8 cellular contexts compared by ENCODE assay signal in the genomic region with DNA sequence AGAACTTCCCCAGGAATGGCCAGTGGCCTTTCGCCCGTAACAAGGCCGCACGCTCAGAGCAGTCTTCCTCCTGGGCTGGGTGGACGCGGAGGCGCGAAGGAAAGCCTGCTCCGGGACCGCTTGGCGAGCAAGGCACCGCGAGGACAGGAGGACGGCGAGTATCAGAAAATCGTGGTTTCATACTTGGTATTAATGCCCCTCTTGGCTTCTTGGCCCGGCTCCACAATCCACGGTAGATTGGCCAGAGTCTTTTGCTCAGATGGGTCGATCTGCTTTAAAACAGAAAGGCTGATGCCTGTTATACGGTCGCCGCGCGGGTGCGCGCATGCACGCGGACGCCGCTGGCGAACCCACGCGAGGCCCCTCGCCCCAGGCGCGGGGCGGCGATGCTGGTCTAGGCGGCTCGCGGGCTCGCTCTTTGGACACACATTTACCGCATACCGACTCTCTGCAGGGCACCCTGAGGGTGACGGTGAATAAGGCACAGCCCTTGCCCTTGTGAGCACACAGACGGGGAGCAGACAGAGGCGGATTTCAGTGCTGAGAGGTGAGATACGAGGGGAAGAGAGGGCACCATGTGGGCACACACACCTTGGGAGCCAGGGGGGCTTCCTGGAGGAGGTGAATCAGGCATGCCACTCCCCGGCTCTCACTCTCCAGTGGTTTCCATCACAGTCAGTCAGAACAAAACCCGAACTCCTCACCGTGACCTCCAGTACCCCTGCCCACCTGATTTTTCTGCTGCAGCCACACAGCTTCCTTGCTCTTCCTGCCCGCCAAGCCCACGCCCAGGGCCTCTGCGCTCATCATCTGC.
DNase-seq lines count a peak whose midpoint lies in the region; ATAC-seq and TF ChIP-seq lines count a peak whose summit lies in the region.

No MANE protein-coding gene starts in this region.

- no peak overlapping the region for H3K27ac ChIP-seq in CD8-positive, alpha-beta T cell (ENCODE audit: low read depth, low read length)
- H3K27ac ChIP-seq in GM23338 (ENCODE audit: low read depth): no peak overlapping the region
- H3K27ac ChIP-seq in parathyroid adenoma: peak overlapping the region; percentile 2
- H3K27ac ChIP-seq in OCI-LY7 (ENCODE audit: low read depth, low read length, poor library complexity, severe bottlenecking): no peak overlapping the region

- no peak overlapping the region for H3K27ac Mint-ChIP-seq in CD8-positive, alpha-beta T cell
- no peak overlapping the region for H3K27ac Mint-ChIP-seq in GM23338
- peak overlapping the region; percentile 11 for H3K27ac Mint-ChIP-seq in activated CD8-positive, alpha-beta T cell treated with anti-CD3 and anti-CD28 coated beads for 36 hours

- H3K36me3 ChIP-seq in CD8-positive, alpha-beta T cell (ENCODE audit: insufficient read depth, low read length): no peaks in the 10 kb centered on the region
- H3K36me3 ChIP-seq in GM23338 (ENCODE audit: insufficient read depth): no peaks in the 10 kb centered on the region
- no peaks in the 10 kb centered on the region for H3K36me3 ChIP-seq in parathyroid adenoma (ENCODE audit: control insufficient read depth, insufficient read depth, low read length)
- no peaks in the 10 kb centered on the region for H3K36me3 ChIP-seq in OCI-LY7 (ENCODE audit: insufficient read depth, low read length)

- peaks cover 40% of the 10 kb centered on the region for H3K27me3 Mint-ChIP-seq in CD8-positive, alpha-beta T cell (ENCODE audit: low read depth)
- H3K27me3 Mint-ChIP-seq in GM23338 (ENCODE audit: insufficient read depth, low read depth, poor library complexity): peaks cover 21% of the 10 kb centered on the region
- peaks cover 34% of the 10 kb centered on the region for H3K27me3 Mint-ChIP-seq in activated CD8-positive, alpha-beta T cell treated with anti-CD3 and anti-CD28 coated beads for 36 hours

- no peak overlapping the region for H3K9ac ChIP-seq in parathyroid adenoma

- intact Hi-C loops in CD8-positive, alpha-beta T cell (cut with DNase I, micrococcal nuclease): no loop called here
- intact Hi-C loops in activated CD8-positive, alpha-beta T cell treated with anti-CD3 and anti-CD28 coated beads for 36 hours (cut with micrococcal nuclease): no loop called here
- intact Hi-C loops in OCI-LY7 (cut with micrococcal nuclease; ENCODE audit: unreplicated experiment): no loop called here

- peak; percentile 36 for ATAC-seq in CD8-positive, alpha-beta T cell
- peak; percentile 63 for ATAC-seq in GM23338
- ATAC-seq in activated CD8-positive, alpha-beta T cell treated with anti-CD3 and anti-CD28 coated beads for 36 hours: peak; percentile 54

- BruUV-seq in OCI-LY7 (replicated peaks; lab: Mats Ljungman, UMichigan): no TSS peak

- no peaks in the 10 kb centered on the region for H4K20me1 ChIP-seq in GM23338 (replicated peaks; ENCODE audit: insufficient read depth)
- no peaks in the 10 kb centered on the region for H4K20me1 ChIP-seq in OCI-LY7 (ENCODE audit: insufficient read depth, low read length)

- no peaks in the 10 kb centered on the region for H3F3A ChIP-seq in GM23338 (replicated peaks; ENCODE audit: low read depth)

- DNase-seq in CD8-positive, alpha-beta T cell: no peak
- peak; percentile 57 for DNase-seq in GM23338 (ENCODE audit: low spot score)
- DNase-seq in activated CD8-positive, alpha-beta T cell treated with anti-CD3 and anti-CD28 coated beads for 36 hours: peak; percentile 56
- peak; percentile 28 for DNase-seq in fibroblast of pulmonary artery (ENCODE audit: low read depth)
- DNase-seq in OCI-LY7 (ENCODE audit: low spot score): no peak
- DNase-seq in NCI-H748 treated with DMSO at 0.1 percent for 48 hours (lab: John Stamatoyannopoulos, UW): no peak
- no peak for DNase-seq in HK-2 (ENCODE audit: unreplicated experiment)

- no peaks in the 10 kb centered on the region for H3K36me3 Mint-ChIP-seq in CD8-positive, alpha-beta T cell
- no peaks in the 10 kb centered on the region for H3K36me3 Mint-ChIP-seq in GM23338 (ENCODE audit: low read depth)
- H3K36me3 Mint-ChIP-seq in activated CD8-positive, alpha-beta T cell treated with anti-CD3 and anti-CD28 coated beads for 36 hours (ENCODE audit: low read depth): no peaks in the 10 kb centered on the region

- H3K4me1 Mint-ChIP-seq in CD8-positive, alpha-beta T cell (ENCODE audit: low read depth): peaks cover 10% of the 10 kb centered on the region
- peaks cover 34% of the 10 kb centered on the region for H3K4me1 Mint-ChIP-seq in GM23338
- H3K4me1 Mint-ChIP-seq in activated CD8-positive, alpha-beta T cell treated with anti-CD3 and anti-CD28 coated beads for 36 hours (ENCODE audit: low read depth): peaks cover 23% of the 10 kb centered on the region

- H3K27me3 ChIP-seq in CD8-positive, alpha-beta T cell (ENCODE audit: insufficient read depth, low read length): peaks cover 10% of the 10 kb centered on the region
- H3K27me3 ChIP-seq in GM23338 (ENCODE audit: insufficient read depth) (peaks cover 27% of the 10 kb centered on the region), parathyroid adenoma (ENCODE audit: control insufficient read depth, insufficient read depth, low read length) (no peaks in the 10 kb centered on the region)

- CTCF ChIA-PET in CD8-positive, alpha-beta T cell (lab: Charles Lee): no interaction called here
- CTCF ChIA-PET in activated CD8-positive, alpha-beta T cell treated with anti-CD3 and anti-CD28 coated beads for 36 hours (lab: Charles Lee): no interaction called here
- CTCF ChIA-PET in OCI-LY7 (lab: Charles Lee; ENCODE audit: unreplicated experiment): no interaction called here

- H2AFZ ChIP-seq in GM23338 (peak overlapping the region; percentile 99), parathyroid adenoma (peak overlapping the region; percentile 93), OCI-LY7 (ENCODE audit: low read length) (no peak overlapping the region)

- H3K4me3 ChIP-seq in CD8-positive, alpha-beta T cell (ENCODE audit: low read depth, low read length): peak overlapping the region; percentile 57
- H3K4me3 ChIP-seq in GM23338: peak overlapping the region; percentile 80
- H3K4me3 ChIP-seq in fibroblast of pulmonary artery (replicated peaks; ENCODE audit: low read depth, low read length): peak overlapping the region; percentile 53
- peak overlapping the region; percentile 45 for H3K4me3 ChIP-seq in parathyroid adenoma (ENCODE audit: low read depth, low read length)
- no peak overlapping the region for H3K4me3 ChIP-seq in OCI-LY7 (ENCODE audit: low read depth, low read length, poor library complexity, severe bottlenecking)

- H3K4me2 ChIP-seq in GM23338: peak overlapping the region; percentile 94
- peak overlapping the region; percentile 41 for H3K4me2 ChIP-seq in parathyroid adenoma (ENCODE audit: low read length)
- H3K4me2 ChIP-seq in OCI-LY7 (ENCODE audit: low read length): no peak overlapping the region

- no peaks in the 10 kb centered on the region for H3K79me2 ChIP-seq in GM23338 (replicated peaks; ENCODE audit: insufficient read depth)
- no peaks in the 10 kb centered on the region for H3K79me2 ChIP-seq in parathyroid adenoma
- no peaks in the 10 kb centered on the region for H3K79me2 ChIP-seq in OCI-LY7 (ENCODE audit: insufficient read depth, low read depth, low read length)

- POLR2A ChIA-PET in CD8-positive, alpha-beta T cell (lab: Charles Lee): no interaction called here
- POLR2A ChIA-PET in activated CD8-positive, alpha-beta T cell treated with anti-CD3 and anti-CD28 coated beads for 36 hours (lab: Charles Lee): no interaction called here
- POLR2A ChIA-PET in OCI-LY7 (lab: Charles Lee): no interaction called here

- peaks cover 4% of the 10 kb centered on the region for H3K9me3 Mint-ChIP-seq in CD8-positive, alpha-beta T cell
- H3K9me3 Mint-ChIP-seq in GM23338: no peaks in the 10 kb centered on the region
- no peaks in the 10 kb centered on the region for H3K9me3 Mint-ChIP-seq in activated CD8-positive, alpha-beta T cell treated with anti-CD3 and anti-CD28 coated beads for 36 hours

- no peak for TF ChIP-seq CTCF in CD8-positive, alpha-beta T cell (IDR thresholded peaks at IDR 0.05)
- TF ChIP-seq CTCF in GM23338 (conservative IDR thresholded peaks at IDR 0.05; ENCODE audit: low read depth in 2 of 2): no peak
- TF ChIP-seq CTCF in activated CD8-positive, alpha-beta T cell treated with anti-CD3 and anti-CD28 coated beads for 36 hours (IDR thresholded peaks at IDR 0.05): no peak
- no peak for TF ChIP-seq CTCF in fibroblast of pulmonary artery (IDR thresholded peaks at IDR 0.05; ENCODE audit: low read length, missing control alignments)
- no peak for TF ChIP-seq CTCF in parathyroid adenoma (IDR thresholded peaks at IDR 0.05)
- TF ChIP-seq CTCF in OCI-LY7 (conservative IDR thresholded peaks at IDR 0.05; ENCODE audit: low read length): no peak

- no peaks in the 10 kb centered on the region for H3K9me2 ChIP-seq in GM23338 (ENCODE audit: insufficient read depth)
- H3K9me2 ChIP-seq in OCI-LY7 (ENCODE audit: insufficient read depth, low read length): no peaks in the 10 kb centered on the region

- no peaks in the 10 kb centered on the region for H3K9me3 ChIP-seq in CD8-positive, alpha-beta T cell (ENCODE audit: low read length)
- H3K9me3 ChIP-seq in parathyroid adenoma (ENCODE audit: control insufficient read depth, low read length): no peaks in the 10 kb centered on the region
- no peaks in the 10 kb centered on the region for H3K9me3 ChIP-seq in OCI-LY7 (ENCODE audit: low read length)

- H3K4me1 ChIP-seq in CD8-positive, alpha-beta T cell (ENCODE audit: insufficient read depth, low read length): peaks cover 7% of the 10 kb centered on the region
- H3K4me1 ChIP-seq in GM23338 (ENCODE audit: insufficient read depth): peaks cover 25% of the 10 kb centered on the region
- H3K4me1 ChIP-seq in parathyroid adenoma: peaks cover 11% of the 10 kb centered on the region
- H3K4me1 ChIP-seq in OCI-LY7 (ENCODE audit: insufficient read depth, low read length, poor library complexity, severe bottlenecking): no peaks in the 10 kb centered on the region

- peak overlapping the region; percentile 74 for H3K4me3 Mint-ChIP-seq in CD8-positive, alpha-beta T cell
- peak overlapping the region; percentile 71 for H3K4me3 Mint-ChIP-seq in GM23338
- H3K4me3 Mint-ChIP-seq in activated CD8-positive, alpha-beta T cell treated with anti-CD3 and anti-CD28 coated beads for 36 hours: peak overlapping the region; percentile 64

TF ChIP-seq in GM23338, 12 proteins besides CTCF, POLR2A, EP300 and RAD21 (continues in another document):
- TF ChIP-seq ZNF331 (CRISPR knock-in tag; IDR thresholded peaks at IDR 0.05; ENCODE audit: low read depth): no peak
- TF ChIP-seq, protein P1, sequence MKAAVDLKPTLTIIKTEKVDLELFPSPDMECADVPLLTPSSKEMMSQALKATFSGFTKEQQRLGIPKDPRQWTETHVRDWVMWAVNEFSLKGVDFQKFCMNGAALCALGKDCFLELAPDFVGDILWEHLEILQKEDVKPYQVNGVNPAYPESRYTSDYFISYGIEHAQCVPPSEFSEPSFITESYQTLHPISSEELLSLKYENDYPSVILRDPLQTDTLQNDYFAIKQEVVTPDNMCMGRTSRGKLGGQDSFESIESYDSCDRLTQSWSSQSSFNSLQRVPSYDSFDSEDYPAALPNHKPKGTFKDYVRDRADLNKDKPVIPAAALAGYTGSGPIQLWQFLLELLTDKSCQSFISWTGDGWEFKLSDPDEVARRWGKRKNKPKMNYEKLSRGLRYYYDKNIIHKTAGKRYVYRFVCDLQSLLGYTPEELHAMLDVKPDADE (IDR thresholded peaks at IDR 0.05): no peak

Comparison
In these comparisons a context has a peak if more than half of its experiments do, and no peak if none do; other contexts are left out.
1. DNase-seq: peak in GM23338 (single experiment), activated CD8-positive, alpha-beta T cell treated with anti-CD3 and anti-CD28 coated beads for 36 hours (single experiment) and fibroblast of pulmonary artery (single experiment); none in CD8-positive, alpha-beta T cell (0 of 7), OCI-LY7 (single experiment), NCI-H748 treated with DMSO at 0.1 percent for 48 hours (single experiment) and HK-2 (single experiment).
2. Peak in every context shown above with its lines, with median percentiles within 50 percentile points of each other: ATAC-seq and H3K4me3 Mint-ChIP-seq.